Comparison of ENCODE assay signal across 16 cellular contexts in genomic region chr7:139059905-139060304, GRCh38. TPM values are rescaled to one million over a fixed set of nuclear protein-coding genes. Genes with fewer than 3 reads are reported as not detected.
DNase-seq lines count a peak whose midpoint lies in the region; ATAC-seq, FAIRE-seq and TF ChIP-seq lines count a peak whose summit lies in the region.
"Had no signal": no experiment of that assay in that cellular context is flagged by ENCODE, and none has a peak within 500 bp of the region (broad histone marks: within the 10 kb centered on the region; RNA-seq: fewer than 3 reads in every experiment).

No MANE protein-coding gene starts in this region.

- no peak overlapping the region for H3K9ac ChIP-seq in GM12878 (ENCODE audit: control insufficient read depth, insufficient read depth, low read length)

- TF ChIP-seq CTCF in Panc1 (IDR thresholded peaks at IDR 0.05) (no peak), GM12878 (IDR thresholded peaks at IDR 0.05 in 2 of 3, conservative IDR thresholded peaks at IDR 0.05 in 1 of 3; ENCODE audit: control insufficient read depth in 2 of 3, extremely low read depth in 1 of 3, insufficient read depth in 1 of 3, low read depth in 3 of 3, low read length in 3 of 3) (no peak), psoas muscle (IDR thresholded peaks at IDR 0.05) (no peak)

- no peak for ATAC-seq in activated T-cell treated with anti-CD3 and anti-CD28 coated beads, Interleukin-2, amount 50 U/mL, for 72 hours (replicated peaks in 1 of 2)
- no peak for ATAC-seq in Panc1
- ATAC-seq in GM12878 = no peak
- no peak for ATAC-seq in psoas muscle
- ATAC-seq: body of pancreas, HCT116, left colon had no signal

- no peak overlapping the region for H3K4me2 ChIP-seq in GM12878 (ENCODE audit: control insufficient read depth, insufficient read depth)

- in situ Hi-C loops in Panc1 (cut with HindIII; ENCODE audit: low pct_unique_long_range_greater_than_20kb, low sequenced_read_pairs) (no loop called here), GM12878 (cut with MboI) (no loop called here)

- H3K36me3 ChIP-seq in Panc1 (ENCODE audit: control insufficient read depth, insufficient read depth, low read length) (peaks cover 30% of the 10 kb centered on the region), GM12878 (ENCODE audit: control insufficient read depth in 2 of 2, insufficient read depth in 2 of 2, low read length in 1 of 2) (peaks cover 11 to 24% of the 10 kb centered on the region in 2 experiments), psoas muscle (ENCODE audit: insufficient read depth in 1 of 2, low read depth in 1 of 2) (peaks cover 0 to 40% of the 10 kb centered on the region in 2 donors)

- RAD21 ChIA-PET in GM12878 (lab: Charles Lee; ENCODE audit: unreplicated experiment) = interaction anchor here (0.9 to 1.0 kb wide), 2 partner anchors 9 to 17 kb away, joined by 3 read pairs; no protein-coding TSS in a partner anchor

- POLR2A ChIA-PET in Panc1 (lab: Charles Lee) (no interaction called here), GM12878 (lab: Charles Lee) (interaction anchor here (0.6 to 1.5 kb wide), 3 partner anchors 18 to 189 kb away, joined by 3 to 10 read pairs (median 5); no protein-coding TSS in a partner anchor)

- H3K4me3 ChIP-seq in Panc1 (ENCODE audit: low read depth in 2 of 2, low read length in 2 of 2) = no peak overlapping the region
- no peak overlapping the region for H3K4me3 ChIP-seq in GM12878
- no peak overlapping the region for H3K4me3 ChIP-seq in psoas muscle
- H3K4me3 ChIP-seq: body of pancreas, esophagus muscularis mucosa had no signal

- H3K79me2 ChIP-seq in GM12878 (ENCODE audit: control insufficient read depth, insufficient read depth, low read length) = no peaks in the 10 kb centered on the region

- H3K4me1 Mint-ChIP-seq in activated T-cell treated with anti-CD3 and anti-CD28 coated beads, Interleukin-2, amount 50 U/mL, for 72 hours (ENCODE audit: low read depth) = peaks cover 66% of the 10 kb centered on the region

- DNase-seq in activated T-cell treated with anti-CD3 and anti-CD28 coated beads, Interleukin-2, amount 50 U/mL, for 72 hours = no peak
- DNase-seq in activated T-cell treated with anti-CD3 and anti-CD28 coated beads, Interleukin-2, amount 50 U/mL, for 1 hour = no peak
- DNase-seq in Panc1 (ENCODE audit: low read depth, low spot score) (no peak), GM12878 (ENCODE audit: low read depth, low spot score) (no peak), psoas muscle (no peak), NCI-H1092 treated with DMSO at 0.1 percent for 48 hours (lab: John Stamatoyannopoulos, UW) (no peak), frontal cortex (ENCODE audit: low spot score in 2 of 2) (no peak)
- DNase-seq in NK-92 treated with Interleukin-12 subunit alpha and Interleukin-12 subunit beta, amount 100 ng/mL, for 24 hours (lab: John Stamatoyannopoulos, UW) = no peak
- DNase-seq: body of pancreas; left colon; NCI-H69; stimulated activated CD4-positive, alpha-beta T cell treated with anti-CD3 and anti-CD28 coated beads, Interleukin-12 subunit alpha, Interleukin-12 subunit beta, amount 100 ng/mL, for 4 hours had no signal

- H3K36me3 Mint-ChIP-seq in activated T-cell treated with anti-CD3 and anti-CD28 coated beads, Interleukin-2, amount 50 U/mL, for 72 hours (ENCODE audit: insufficient read depth in 2 of 2) = peaks cover 17 to 39% of the 10 kb centered on the region in 2 donors

- peak overlapping the region; percentile 31 for H3K27ac Mint-ChIP-seq in activated T-cell treated with anti-CD3 and anti-CD28 coated beads, Interleukin-2, amount 50 U/mL, for 72 hours
- H3K27ac Mint-ChIP-seq: progenitor cell of endocrine pancreas had no signal

- no peaks in the 10 kb centered on the region; the same call in none of the 2 replicates for H4K20me1 ChIP-seq in GM12878 (ENCODE audit: control insufficient read depth, insufficient read depth)

- TSS peak; percentile 38 for BruUV-seq in Panc1 (replicated peaks; lab: Mats Ljungman, UMichigan)
- BruUV-seq in GM12878 (replicated peaks; lab: Mats Ljungman, UMichigan) = no TSS peak

- peak overlapping the region in 1 of 2 donors; percentile 12 for H3K4me3 Mint-ChIP-seq in activated T-cell treated with anti-CD3 and anti-CD28 coated beads, Interleukin-2, amount 50 U/mL, for 72 hours

- no peak overlapping the region for H2AFZ ChIP-seq in GM12878 (ENCODE audit: control insufficient read depth, low read depth, low read length)

- TF ChIP-seq EP300 in GM12878 (IDR thresholded peaks at IDR 0.05; ENCODE audit: borderline replicate concordance in 1 of 2, control insufficient read depth in 1 of 2, low read depth in 2 of 2, low read length in 2 of 2) = no peak

- no peaks in the 10 kb centered on the region for H3K27me3 ChIP-seq in Panc1 (ENCODE audit: control insufficient read depth, insufficient read depth, low read length)
- H3K27me3 ChIP-seq in GM12878 (replicated peaks in 1 of 2; ENCODE audit: control insufficient read depth in 2 of 2, insufficient read depth in 2 of 2, low read length in 1 of 2) = no peaks in the 10 kb centered on the region
- no peaks in the 10 kb centered on the region for H3K27me3 ChIP-seq in psoas muscle (ENCODE audit: insufficient read depth in 3 of 3, low read length in 2 of 3)
- H3K27me3 ChIP-seq: body of pancreas, esophagus muscularis mucosa had no signal

- SMC1A ChIA-PET in GM12878 (lab: Charles Lee; ENCODE audit: uncharacterized antibody, unreplicated experiment) = interaction anchor here (1.1 to 1.5 kb wide), 3 partner anchors 9 to 38 kb away, joined by 4 to 6 read pairs (median 4); no protein-coding TSS in a partner anchor

- 0% methylated on average over 1 of the region's 1 CpG for WGBS in GM12878 (ENCODE audit: insufficient coverage, insufficient replicate concordance, low lambda C conversion rate, missing lambda C conversion rate)
- 65 to 69% (median 67%) methylated on average over 1 of the region's 1 CpG for WGBS in psoas muscle, 3 donors

- CTCF ChIA-PET in Panc1 (lab: Charles Lee) = no interaction called here
- CTCF ChIA-PET in GM12878 (lab: Yijun Ruan, JAX) = interaction anchor here (0.6 to 2.6 kb wide), 7 partner anchors 10 to 173 kb away, joined by 3 to 20 read pairs (median 3); no protein-coding TSS in a partner anchor

- H3K4me1 ChIP-seq in Panc1 (ENCODE audit: control insufficient read depth, insufficient read depth, low read length) (no peaks in the 10 kb centered on the region), GM12878 (ENCODE audit: control insufficient read depth, insufficient read depth, low read length) (no peaks in the 10 kb centered on the region), psoas muscle (no peaks in the 10 kb centered on the region)
- H3K4me1 ChIP-seq: body of pancreas had no signal

- H3K9me3 Mint-ChIP-seq in activated T-cell treated with anti-CD3 and anti-CD28 coated beads, Interleukin-2, amount 50 U/mL, for 72 hours = no peaks in the 10 kb centered on the region

- H3K27me3 Mint-ChIP-seq in activated T-cell treated with anti-CD3 and anti-CD28 coated beads, Interleukin-2, amount 50 U/mL, for 72 hours (ENCODE audit: low read depth) = no peaks in the 10 kb centered on the region
- H3K27me3 Mint-ChIP-seq: progenitor cell of endocrine pancreas had no signal

- TF ChIP-seq POLR2A in GM12878 (IDR thresholded peaks at IDR 0.05; ENCODE audit: low read depth, low read length) = no peak

- no peak for FAIRE-seq in GM12878 (lab: Jason Lieb, UNC)
- no peak for FAIRE-seq in frontal cortex (lab: Jason Lieb, UNC)
- FAIRE-seq: D721Med had no signal

- H3K9me3 ChIP-seq in Panc1 (ENCODE audit: control insufficient read depth, insufficient read depth, low read depth, low read length) (no peaks in the 10 kb centered on the region), GM12878 (replicated peaks; ENCODE audit: control insufficient read depth, insufficient read depth, low read length) (no peaks in the 10 kb centered on the region), psoas muscle (no peaks in the 10 kb centered on the region)
- H3K9me3 ChIP-seq: body of pancreas, esophagus muscularis mucosa had no signal

- H3K27ac ChIP-seq in Panc1 (ENCODE audit: low read length) (no peak overlapping the region), GM12878 (ENCODE audit: control insufficient read depth, insufficient read depth) (peak overlapping the region; percentile 18; the same call in 1 of the 2 replicates), psoas muscle (peak overlapping the region; percentile 67)
- H3K27ac ChIP-seq: body of pancreas had no signal

- intact Hi-C loops in Panc1 (cut with micrococcal nuclease; ENCODE audit: unreplicated experiment) = no loop called here
- intact Hi-C loops in GM12878 (cut with micrococcal nuclease; ENCODE audit: unreplicated experiment) = no loop called here
- intact Hi-C loops in psoas muscle (cut with DNase I) = no loop called here

- no peak for TF ChIP-seq RAD21 in GM12878 (IDR thresholded peaks at IDR 0.05; ENCODE audit: insufficient read depth, low read depth, low read length)

RNA-seq across cellular contexts. Expression of gene ZC3HAV1L, which starts 24.1 kb away (rescaled TPM):
- total RNA-seq in activated T-cell treated with anti-CD3 and anti-CD28 coated beads, Interleukin-2, amount 50 U/mL, for 72 hours = 1 to 10 TPM; 6.3 to 9.8 TPM
- total RNA-seq in Panc1 (2021; ENCODE audit: unreplicated experiment) = 27.3 TPM
- 8.3 TPM for polyA plus RNA-seq in Panc1 (2012; ENCODE audit: insufficient read length)
- total RNA-seq in GM12878 (2013; cell fraction: nucleolus; rRNA removed) = 74.5 and 88.6 TPM in 2 replicates
- total RNA-seq in GM12878 (2014; rRNA removed) = 4.7 and 4.8 TPM in 2 replicates
- total RNA-seq in GM12878 (2014; rRNA removed; fragmentation: Illumina TruSeq; extraction: Trizol) = 4.5 and 6.6 TPM in 2 replicates
- 10.5 and 10.6 TPM in 2 replicates for total RNA-seq in GM12878 (2021)
- polyA plus RNA-seq in GM12878 (2011; ENCODE audit: low read depth) = 3.5 TPM
- 16.3 and 19.9 TPM in 2 replicates for polyA plus RNA-seq in GM12878 (2011; rRNA removed)
- polyA plus RNA-seq in GM12878 (2011; cell fraction: cytosol; rRNA removed) = 19.2 and 20.8 TPM in 2 replicates
- polyA plus RNA-seq in GM12878 (2011; cell fraction: nucleus; rRNA removed) = 10.6 and 10.9 TPM in 2 replicates
- polyA plus RNA-seq in GM12878 (2012) = 3.4 and 6.4 TPM in 2 replicates
- 5.1 and 5.4 TPM in 2 replicates for polyA plus RNA-seq in GM12878 (2014; fragmentation: Illumina TruSeq; extraction: Trizol)
- under 1 TPM; 0.09 to 0.18 TPM for polyA plus RNA-seq in GM12878 (2014; fragmentation: Nextera tagmentation; extraction: Ambion mirVana)
- polyA plus RNA-seq in GM12878 (2014; rRNA removed) = 10.8 and 11.5 TPM in 2 replicates
- polyA plus RNA-seq in GM12878 (2016; fragmentation: Nextera tagmentation; extraction: Ambion mirVana) = 1 to 10 TPM; 4.6 to 5.2 TPM
- polyA minus RNA-seq in GM12878 (2011; rRNA and poly(A)+ RNA removed) = 8.2 and 11.6 TPM in 2 replicates
- 11.1 and 11.6 TPM in 2 replicates for polyA minus RNA-seq in GM12878 (2011; cell fraction: cytosol; rRNA and poly(A)+ RNA removed)
- polyA minus RNA-seq in GM12878 (2011; cell fraction: nucleus; rRNA and poly(A)+ RNA removed) = 4.8 and 5.5 TPM in 2 replicates
- total RNA-seq in psoas muscle = 1 to 10 TPM; 1.2 to 2.4 (median 1.7) TPM
- under 1 TPM; 0.18 to 0.44 (median 0.22) TPM for polyA plus RNA-seq in psoas muscle
- total RNA-seq in frontal cortex = 5.7 TPM

RNA-seq across cellular contexts. Expression of gene ZC3HAV1, which starts 49.6 kb away (rescaled TPM):
- 100 to 1,000 TPM in 1 of 2 donors, 10 to 100 TPM in 1; 78.1 to 114 TPM for total RNA-seq in activated T-cell treated with anti-CD3 and anti-CD28 coated beads, Interleukin-2, amount 50 U/mL, for 72 hours
- 47.1 TPM for total RNA-seq in Panc1 (2021; ENCODE audit: unreplicated experiment)
- polyA plus RNA-seq in Panc1 (2012; ENCODE audit: insufficient read length) = 18.0 TPM
- 42.6 and 46.8 TPM in 2 replicates for total RNA-seq in GM12878 (2013; cell fraction: nucleolus; rRNA removed)
- total RNA-seq in GM12878 (2014; rRNA removed) = 43.1 and 45.4 TPM in 2 replicates
- total RNA-seq in GM12878 (2014; rRNA removed; fragmentation: Illumina TruSeq; extraction: Trizol) = 46.3 and 47.5 TPM in 2 replicates
- total RNA-seq in GM12878 (2021) = 49.4 and 55.3 TPM in 2 replicates
- polyA plus RNA-seq in GM12878 (2011; ENCODE audit: low read depth) = 17.9 TPM
- polyA plus RNA-seq in GM12878 (2011; rRNA removed) = 24.1 and 29.8 TPM in 2 replicates
- polyA plus RNA-seq in GM12878 (2011; cell fraction: cytosol; rRNA removed) = 21.6 and 24.2 TPM in 2 replicates
- 17.6 and 24.1 TPM in 2 replicates for polyA plus RNA-seq in GM12878 (2011; cell fraction: nucleus; rRNA removed)
- polyA plus RNA-seq in GM12878 (2012) = 20.0 and 21.3 TPM in 2 replicates
- polyA plus RNA-seq in GM12878 (2014; fragmentation: Illumina TruSeq; extraction: Trizol) = 48.5 and 58.2 TPM in 2 replicates
- 10 to 100 TPM; 18.5 to 19.7 TPM for polyA plus RNA-seq in GM12878 (2014; fragmentation: Nextera tagmentation; extraction: Ambion mirVana)
- 32.4 and 35.2 TPM in 2 replicates for polyA plus RNA-seq in GM12878 (2014; rRNA removed)
- 10 to 100 TPM; 46.4 to 51.4 TPM for polyA plus RNA-seq in GM12878 (2016; fragmentation: Nextera tagmentation; extraction: Ambion mirVana)
- 35.4 and 46.3 TPM in 2 replicates for polyA minus RNA-seq in GM12878 (2011; rRNA and poly(A)+ RNA removed)
- polyA minus RNA-seq in GM12878 (2011; cell fraction: cytosol; rRNA and poly(A)+ RNA removed) = 17.9 and 26.4 TPM in 2 replicates
- 20.9 and 39.8 TPM in 2 replicates for polyA minus RNA-seq in GM12878 (2011; cell fraction: nucleus; rRNA and poly(A)+ RNA removed)
- total RNA-seq in psoas muscle = 1 to 10 TPM; 3.0 to 5.3 (median 4.4) TPM
- 1 to 10 TPM; 1.6 to 4.6 (median 1.6) TPM for polyA plus RNA-seq in psoas muscle
- 4.1 TPM for total RNA-seq in frontal cortex
